ENCODE assay signal across 8 cellular contexts in the genomic region with DNA sequence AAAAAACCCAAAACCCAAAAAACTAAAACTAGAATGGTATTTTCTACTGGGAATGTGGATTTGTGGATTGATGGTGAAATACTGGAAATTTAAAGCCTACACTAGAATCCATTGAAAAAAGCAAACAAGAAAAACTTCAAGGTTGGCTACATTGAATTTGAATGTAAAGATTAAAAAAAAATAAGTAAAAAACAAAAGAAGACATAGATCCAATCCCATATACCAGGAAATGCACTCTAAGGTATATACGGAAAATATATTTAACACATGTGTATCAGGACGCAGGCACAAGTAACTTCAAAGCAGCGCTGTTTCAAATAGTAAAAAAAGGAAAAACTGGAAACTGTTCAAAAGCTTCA. TPM values are rescaled to one million over a fixed set of nuclear protein-coding genes. Genes with fewer than 3 reads are reported as not detected.
DNase-seq lines count a peak whose midpoint lies in the region; ATAC-seq, FAIRE-seq and TF ChIP-seq lines count a peak whose summit lies in the region.

No MANE protein-coding gene starts in this region.

- peak overlapping the region; percentile 97 to 99 (median 97) for H3K4me3 Mint-ChIP-seq in CD4-positive, CD25-positive, alpha-beta regulatory T cell

- no peaks in the 10 kb centered on the region for H4K20me1 ChIP-seq in OCI-LY3 (ENCODE audit: insufficient read depth, low read length)

- no peaks in the 10 kb centered on the region for H3K9me3 Mint-ChIP-seq in CD4-positive, CD25-positive, alpha-beta regulatory T cell

- H3K9ac ChIP-seq in OCI-LY3 (ENCODE audit: low read length) = peak overlapping the region; percentile 80

- peaks cover 14 to 32% (median 18%) of the 10 kb centered on the region in 4 donors for H3K4me1 Mint-ChIP-seq in CD4-positive, CD25-positive, alpha-beta regulatory T cell

- ATAC-seq in CD4-positive, CD25-positive, alpha-beta regulatory T cell (ENCODE audit: low read depth in 2 of 2) = no peak
- ATAC-seq in HG02610 (IDR thresholded peaks at IDR 0.05; ENCODE audit: unreplicated experiment) = no peak

- no peaks in the 10 kb centered on the region for H3K9me3 ChIP-seq in CD4-positive, CD25-positive, alpha-beta regulatory T cell (ENCODE audit: control insufficient read depth in 2 of 2, low read length in 2 of 2)
- H3K9me3 ChIP-seq in OCI-LY3 (ENCODE audit: insufficient read depth, low read length) = no peaks in the 10 kb centered on the region
- H3K9me3 ChIP-seq in neuron (ENCODE audit: low read length) = no peaks in the 10 kb centered on the region

- H2AFZ ChIP-seq in OCI-LY3 (ENCODE audit: low read depth, low read length) (peak overlapping the region; percentile 97), neuron (ENCODE audit: low read depth, low read length) (peak overlapping the region; percentile 100)

- no peaks in the 10 kb centered on the region for H3K79me2 ChIP-seq in OCI-LY3 (ENCODE audit: low read length)

- peak overlapping the region; percentile 83 for H3K4me3 ChIP-seq in CD4-positive, CD25-positive, alpha-beta regulatory T cell (ENCODE audit: low read depth, low read length)
- peak overlapping the region; percentile 99 for H3K4me3 ChIP-seq in OCI-LY3 (ENCODE audit: low read length)
- H3K4me3 ChIP-seq in neuron (ENCODE audit: low read length) = peak overlapping the region; percentile 80

- FAIRE-seq in endometrium (lab: Jason Lieb, UNC) = peak; percentile 37

- H3K27me3 ChIP-seq in CD4-positive, CD25-positive, alpha-beta regulatory T cell (ENCODE audit: control insufficient read depth, insufficient read depth, low read length) = no peaks in the 10 kb centered on the region
- H3K27me3 ChIP-seq in OCI-LY3 (ENCODE audit: low read depth, low read length) = no peaks in the 10 kb centered on the region
- H3K27me3 ChIP-seq in neuron (ENCODE audit: insufficient read depth, low read length) = no peaks in the 10 kb centered on the region

- TF ChIP-seq CTCF in OCI-LY3 (IDR thresholded peaks at IDR 0.05; ENCODE audit: low read depth, low read length) = no peak

- DNase-seq in CD4-positive, CD25-positive, alpha-beta regulatory T cell = no peak
- no peak for DNase-seq in dedifferentiated amniotic fluid mesenchymal stem cell (ENCODE audit: extremely low spot score)
- no peak for DNase-seq in NCI-H1417 treated with DMSO at 0.1 percent for 48 hours (lab: John Stamatoyannopoulos, UW)
- DNase-seq in D341Med (ENCODE audit: low spot score) = no peak

- peaks cover 24% of the 10 kb centered on the region for H3K4me1 ChIP-seq in CD4-positive, CD25-positive, alpha-beta regulatory T cell (ENCODE audit: control insufficient read depth, insufficient read depth, low read length, poor library complexity, severe bottlenecking)
- peaks cover 9% of the 10 kb centered on the region for H3K4me1 ChIP-seq in OCI-LY3 (ENCODE audit: low read length)
- H3K4me1 ChIP-seq in neuron (ENCODE audit: insufficient read depth, low read length) = peaks cover 7% of the 10 kb centered on the region

- peak overlapping the region; percentile 46 to 96 (median 94) for H3K27ac Mint-ChIP-seq in CD4-positive, CD25-positive, alpha-beta regulatory T cell

- H3K36me3 Mint-ChIP-seq in CD4-positive, CD25-positive, alpha-beta regulatory T cell = no peaks in the 10 kb centered on the region

- peak overlapping the region; percentile 76 for H3K27ac ChIP-seq in CD4-positive, CD25-positive, alpha-beta regulatory T cell (ENCODE audit: insufficient read depth, low read length, poor library complexity, severe bottlenecking)
- peak overlapping the region; percentile 72 for H3K27ac ChIP-seq in OCI-LY3 (ENCODE audit: low read length)

- peak overlapping the region; percentile 82 for H3K4me2 ChIP-seq in OCI-LY3 (ENCODE audit: low read length)

- no peaks in the 10 kb centered on the region for H3K36me3 ChIP-seq in CD4-positive, CD25-positive, alpha-beta regulatory T cell (ENCODE audit: control insufficient read depth, insufficient read depth, low read length)
- H3K36me3 ChIP-seq in OCI-LY3 (replicated peaks; ENCODE audit: low read depth, low read length) (no peaks in the 10 kb centered on the region), neuron (ENCODE audit: insufficient read depth, low read length) (no peaks in the 10 kb centered on the region)

- peaks cover 4% of the 10 kb centered on the region for H3K27me3 Mint-ChIP-seq in CD4-positive, CD25-positive, alpha-beta regulatory T cell

RNA-seq across cellular contexts. Expression of gene BBS9, which starts 0.8 kb away (rescaled TPM):
- 18.7 TPM for total RNA-seq in CD4-positive, CD25-positive, alpha-beta regulatory T cell
- polyA plus RNA-seq in CD4-positive, CD25-positive, alpha-beta regulatory T cell = 10 to 100 TPM in 2 of 4 donors, 1 to 10 TPM in 2; 8.1 to 18.1 (median 11.6) TPM

RNA-seq across cellular contexts. Expression of gene RP9, which starts 19.4 kb away (rescaled TPM):
- total RNA-seq in CD4-positive, CD25-positive, alpha-beta regulatory T cell = 14.3 TPM
- 10 to 100 TPM; 18.7 to 26.2 (median 21.5) TPM for polyA plus RNA-seq in CD4-positive, CD25-positive, alpha-beta regulatory T cell
